ENCODE assay signal across 24 cellular contexts in the genomic region with DNA sequence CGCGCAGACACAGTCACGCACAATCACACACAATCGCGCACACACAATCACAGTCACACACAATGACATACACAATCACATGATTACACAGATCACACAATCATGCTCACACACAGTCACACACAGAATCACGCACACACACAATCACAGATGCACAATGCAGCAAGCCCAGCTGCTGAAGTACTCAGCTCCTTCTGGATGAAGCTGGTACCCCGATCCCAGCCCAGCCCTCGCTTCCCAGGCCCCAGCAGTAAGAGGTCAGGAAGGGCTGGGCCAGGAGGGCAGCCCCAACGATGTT. TPM values are rescaled to one million over a fixed set of nuclear protein-coding genes. Genes with fewer than 3 reads are reported as not detected.
DNase-seq lines count a peak whose midpoint lies in the region; ATAC-seq, FAIRE-seq and TF ChIP-seq lines count a peak whose summit lies in the region.
"Had no signal": no experiment of that assay in that cellular context is flagged by ENCODE, and none has a peak within 500 bp of the region (broad histone marks: within the 10 kb centered on the region; RNA-seq: fewer than 3 reads in every experiment).

No MANE protein-coding gene starts in this region.

- H3K4me3 Mint-ChIP-seq in stimulated activated naive CD8-positive, alpha-beta T cell treated with anti-CD3 and anti-CD28 coated beads, Interleukin-15, Interleukin-2, amounts not matched to agents 100 ng/mL and 50 ng/mL, for 24 hours: no peak overlapping the region
- H3K4me3 Mint-ChIP-seq in neural progenitor cell: peak overlapping the region; percentile 53
- H3K4me3 Mint-ChIP-seq: CD8-positive, alpha-beta memory T cell had no signal

- H3K27me3 Mint-ChIP-seq in stimulated activated naive CD8-positive, alpha-beta T cell treated with anti-CD3 and anti-CD28 coated beads, Interleukin-15, Interleukin-2, amounts not matched to agents 100 ng/mL and 50 ng/mL, for 24 hours: no peaks in the 10 kb centered on the region
- H3K27me3 Mint-ChIP-seq in neural progenitor cell (ENCODE audit: insufficient read depth, low read depth): peaks cover 10% of the 10 kb centered on the region

- no peak overlapping the region for H3K9ac ChIP-seq in neural progenitor cell
- H3K9ac ChIP-seq: KMS-11 had no signal

- peaks cover 4% of the 10 kb centered on the region for H3K4me1 Mint-ChIP-seq in stimulated activated naive CD8-positive, alpha-beta T cell treated with anti-CD3 and anti-CD28 coated beads, Interleukin-15, Interleukin-2, amounts not matched to agents 100 ng/mL and 50 ng/mL, for 24 hours (ENCODE audit: low read depth)
- peaks cover 20% of the 10 kb centered on the region for H3K4me1 Mint-ChIP-seq in neural progenitor cell

- no peak overlapping the region for H3K4me2 ChIP-seq in neural progenitor cell
- H3K4me2 ChIP-seq: KMS-11, PC-9 had no signal

- H3K36me3 ChIP-seq in bronchial epithelial cell (ENCODE audit: control insufficient read depth, insufficient read depth, low read length) (no peaks in the 10 kb centered on the region), neural progenitor cell (no peaks in the 10 kb centered on the region)
- H3K36me3 ChIP-seq: BE2C had no signal

- no peak for TF ChIP-seq CTCF in bronchial epithelial cell (IDR thresholded peaks at IDR 0.05; ENCODE audit: insufficient read depth, low read length, severe bottlenecking)
- TF ChIP-seq CTCF in neural progenitor cell (IDR thresholded peaks at IDR 0.05): no peak

- no peak overlapping the region for H3K4me3 ChIP-seq in bronchial epithelial cell (ENCODE audit: low read depth, low read length)
- no peak overlapping the region for H3K4me3 ChIP-seq in neural progenitor cell
- H3K4me3 ChIP-seq: PC-9 had no signal

- H3K79me2 ChIP-seq in neural progenitor cell (ENCODE audit: low read depth): no peaks in the 10 kb centered on the region

- peak overlapping the region; percentile 63 for H3K27ac Mint-ChIP-seq in stimulated activated naive CD8-positive, alpha-beta T cell treated with anti-CD3 and anti-CD28 coated beads, Interleukin-15, Interleukin-2, amounts not matched to agents 100 ng/mL and 50 ng/mL, for 24 hours
- peak overlapping the region; percentile 88 for H3K27ac Mint-ChIP-seq in neural progenitor cell

- H3F3A ChIP-seq in neural progenitor cell (ENCODE audit: low read depth): peaks cover 10% of the 10 kb centered on the region

- H3K36me3 Mint-ChIP-seq in stimulated activated naive CD8-positive, alpha-beta T cell treated with anti-CD3 and anti-CD28 coated beads, Interleukin-15, Interleukin-2, amounts not matched to agents 100 ng/mL and 50 ng/mL, for 24 hours (ENCODE audit: low read depth): no peaks in the 10 kb centered on the region
- H3K36me3 Mint-ChIP-seq in neural progenitor cell: no peaks in the 10 kb centered on the region
- H3K36me3 Mint-ChIP-seq: CD14-positive monocyte; CD8-positive, alpha-beta memory T cell had no signal

- peaks cover 7% of the 10 kb centered on the region for H3K27me3 ChIP-seq in bronchial epithelial cell (ENCODE audit: control insufficient read depth, insufficient read depth, low read length)
- no peaks in the 10 kb centered on the region for H3K27me3 ChIP-seq in neural progenitor cell
- H3K27me3 ChIP-seq: BE2C had no signal

- H3K9me3 Mint-ChIP-seq in stimulated activated naive CD8-positive, alpha-beta T cell treated with anti-CD3 and anti-CD28 coated beads, Interleukin-15, Interleukin-2, amounts not matched to agents 100 ng/mL and 50 ng/mL, for 24 hours: peaks cover 4% of the 10 kb centered on the region
- H3K9me3 Mint-ChIP-seq in neural progenitor cell: peaks cover 7% of the 10 kb centered on the region
- H3K9me3 Mint-ChIP-seq: CD8-positive, alpha-beta memory T cell had no signal

- no peak for ATAC-seq in stimulated activated naive CD8-positive, alpha-beta T cell treated with anti-CD3 and anti-CD28 coated beads, Interleukin-15, Interleukin-2, amounts not matched to agents 100 U/mL and 50 U/mL, for 24 hours
- ATAC-seq in HG02938 (IDR thresholded peaks at IDR 0.05; ENCODE audit: unreplicated experiment) (no peak), GM19035 (IDR thresholded peaks at IDR 0.05; ENCODE audit: unreplicated experiment) (no peak), GM18867 (IDR thresholded peaks at IDR 0.05; ENCODE audit: unreplicated experiment) (no peak)

- H3K4me1 ChIP-seq in neural progenitor cell: no peaks in the 10 kb centered on the region

- DNase-seq in stimulated activated naive CD8-positive, alpha-beta T cell treated with anti-CD3 and anti-CD28 coated beads, Interleukin-15, Interleukin-2, amounts not matched to agents 100 U/mL and 50 U/mL, for 24 hours: no peak
- DNase-seq in bronchial epithelial cell (ENCODE audit: low read depth) (no peak), neural progenitor cell (ENCODE audit: low spot score) (no peak)
- DNase-seq: BE2C; CD8-positive, alpha-beta memory T cell; DMS 273 treated with DMSO at 0.1 percent for 48 hours; DMS79; EL; GDM1; H7; MM.1S; NCI-H1694; NCI-H2029 treated with DMSO at 0.1 percent for 48 hours; NCI-H2227 treated with DMSO at 0.1 percent for 48 hours; NCI-H526 treated with DMSO at 0.1 percent for 48 hours; RPMI8226; SHP77 had no signal

- H3K9me3 ChIP-seq in neural progenitor cell (ENCODE audit: low read depth): no peaks in the 10 kb centered on the region
- H3K9me3 ChIP-seq: BE2C had no signal

- peak; percentile 32 for FAIRE-seq in bronchial epithelial cell (lab: Jason Lieb, UNC)

- H2AFZ ChIP-seq in neural progenitor cell (replicated peaks): no peak overlapping the region
- H2AFZ ChIP-seq: PC-9 had no signal

- H4K20me1 ChIP-seq in neural progenitor cell (ENCODE audit: low read depth): no peaks in the 10 kb centered on the region

- H3K27ac ChIP-seq in neural progenitor cell: no peak overlapping the region
- H3K27ac ChIP-seq: KMS-11, PC-9 had no signal

RNA-seq across cellular contexts. Expression of gene ZDHHC7, which starts 45.2 kb away (rescaled TPM):
- 59.1 and 68.7 TPM in 2 replicates for total RNA-seq in bronchial epithelial cell
- total RNA-seq in neural progenitor cell (ENCODE audit: low replicate concordance): 53.3 and 57.0 TPM in 2 replicates
